8 cellular contexts compared by ENCODE assay signal in genomic region chr10:102245932-102246251, GRCh38. TPM values are rescaled to one million over a fixed set of nuclear protein-coding genes. Genes with fewer than 3 reads are reported as not detected.
DNase-seq lines count a peak whose midpoint lies in the region; ATAC-seq and TF ChIP-seq lines count a peak whose summit lies in the region.

No MANE protein-coding gene starts in this region.

- no peak for TF ChIP-seq CTCF in CD8-positive, alpha-beta T cell (IDR thresholded peaks at IDR 0.05)
- no peak for TF ChIP-seq CTCF in endodermal cell (conservative IDR thresholded peaks at IDR 0.05)

- peak overlapping the region; percentile 92 for H3K27ac Mint-ChIP-seq in CD8-positive, alpha-beta T cell
- peak overlapping the region; percentile 95 for H3K27ac Mint-ChIP-seq in endodermal cell

- H3K9ac ChIP-seq in NT2/D1 (ENCODE audit: insufficient read length, low read depth) (peak overlapping the region; percentile 85), endodermal cell (ENCODE audit: extremely low read depth, low read length, poor library complexity, severe bottlenecking) (peak overlapping the region; percentile 91)

- H3K4me1 Mint-ChIP-seq in CD8-positive, alpha-beta T cell (ENCODE audit: low read depth) = peaks cover 52% of the 10 kb centered on the region
- peaks cover 30% of the 10 kb centered on the region for H3K4me1 Mint-ChIP-seq in endodermal cell

- H3K27me3 ChIP-seq in CD8-positive, alpha-beta T cell (ENCODE audit: insufficient read depth, low read length) = peaks cover 9% of the 10 kb centered on the region
- peaks cover 24% of the 10 kb centered on the region for H3K27me3 ChIP-seq in NT2/D1 (ENCODE audit: insufficient read depth, insufficient read length)
- peaks cover 27% of the 10 kb centered on the region for H3K27me3 ChIP-seq in endodermal cell (ENCODE audit: control insufficient read depth, insufficient read depth, low read length, poor library complexity, severe bottlenecking)
- peaks cover 11% of the 10 kb centered on the region for H3K27me3 ChIP-seq in neuron (ENCODE audit: insufficient read depth, low read length)

- peaks cover 42% of the 10 kb centered on the region for H3K4me1 ChIP-seq in CD8-positive, alpha-beta T cell (ENCODE audit: insufficient read depth, low read length)
- H3K4me1 ChIP-seq in NT2/D1 (ENCODE audit: insufficient read depth, insufficient read length) (peaks cover 2% of the 10 kb centered on the region), endodermal cell (ENCODE audit: control insufficient read depth, insufficient read depth, low read length) (peaks cover 5% of the 10 kb centered on the region), neuron (ENCODE audit: insufficient read depth, low read length) (peaks cover 32% of the 10 kb centered on the region)

- H2AFZ ChIP-seq in neuron (ENCODE audit: low read depth, low read length) = peak overlapping the region; percentile 49

- no peaks in the 10 kb centered on the region for H3K36me3 ChIP-seq in CD8-positive, alpha-beta T cell (ENCODE audit: insufficient read depth, low read length)
- H3K36me3 ChIP-seq in NT2/D1 (ENCODE audit: insufficient read depth, insufficient read length, low read length) (peaks cover 8% of the 10 kb centered on the region), endodermal cell (ENCODE audit: control insufficient read depth, insufficient read depth, low read length) (peaks cover 13% of the 10 kb centered on the region), neuron (ENCODE audit: insufficient read depth, low read length) (peaks cover 6% of the 10 kb centered on the region)

- H3K27me3 Mint-ChIP-seq in CD8-positive, alpha-beta T cell (ENCODE audit: low read depth) = peaks cover 16% of the 10 kb centered on the region
- peaks cover 33% of the 10 kb centered on the region for H3K27me3 Mint-ChIP-seq in endodermal cell (ENCODE audit: insufficient read depth)

- peak overlapping the region; percentile 89 for H3K27ac ChIP-seq in CD8-positive, alpha-beta T cell (ENCODE audit: low read depth, low read length)
- peak overlapping the region; percentile 81 for H3K27ac ChIP-seq in endodermal cell (ENCODE audit: low read depth, low read length)

- peaks cover 18% of the 10 kb centered on the region for H3K36me3 Mint-ChIP-seq in CD8-positive, alpha-beta T cell
- H3K36me3 Mint-ChIP-seq in endodermal cell (ENCODE audit: low read depth) = peaks cover 3% of the 10 kb centered on the region

- no peaks in the 10 kb centered on the region for H3K9me3 Mint-ChIP-seq in CD8-positive, alpha-beta T cell
- H3K9me3 Mint-ChIP-seq in endodermal cell = no peaks in the 10 kb centered on the region

- POLR2A ChIA-PET in CD8-positive, alpha-beta T cell (lab: Charles Lee) = interaction anchor here (0.8 to 2.8 kb wide), 6 partner anchors 15 to 497 kb away, joined by 3 to 16 read pairs (median 4); partner anchors contain the start of gene WBP1L

- no peak for ATAC-seq in CD8-positive, alpha-beta T cell
- no peak for ATAC-seq in HG02840 (IDR thresholded peaks at IDR 0.05; ENCODE audit: low FRiP score, unreplicated experiment)

- intact Hi-C loops in CD8-positive, alpha-beta T cell (cut with DNase I, micrococcal nuclease) = loop anchor here (1.0 to 10.0 kb wide), 10 partner anchors 15 to 1119 kb away; partner anchors contain the start of genes ACTR1A (in 1 of the 2), BTRC (in 1 of the 2), LDB1 (in 1 of the 2) and NFKB2 (in 1 of the 2)

- H3K4me3 Mint-ChIP-seq in CD8-positive, alpha-beta T cell = peak overlapping the region; percentile 94
- H3K4me3 Mint-ChIP-seq in endodermal cell = peak overlapping the region; percentile 91

- no peaks in the 10 kb centered on the region for H3K9me3 ChIP-seq in CD8-positive, alpha-beta T cell (ENCODE audit: low read length)
- H3K9me3 ChIP-seq in NT2/D1 (ENCODE audit: insufficient read depth, low read length) (no peaks in the 10 kb centered on the region), endodermal cell (ENCODE audit: control insufficient read depth, low read length) (no peaks in the 10 kb centered on the region), neuron (ENCODE audit: low read length) (no peaks in the 10 kb centered on the region)

- WGBS in endodermal cell (ENCODE audit: insufficient coverage in 1 of 2, insufficient read length in 1 of 2), 2 experiments = 7 to 11% methylated on average over 3 to 4 of the region's 4 CpGs

- peak overlapping the region; percentile 82 for H3K4me3 ChIP-seq in CD8-positive, alpha-beta T cell (ENCODE audit: low read depth, low read length)
- H3K4me3 ChIP-seq in NT2/D1 (ENCODE audit: insufficient read length, low read depth) (peak overlapping the region; percentile 79), endodermal cell (ENCODE audit: low read length) (peak overlapping the region; percentile 100), neuron (ENCODE audit: low read length) (peak overlapping the region; percentile 73)

- no peak for DNase-seq in CD8-positive, alpha-beta T cell
- DNase-seq in NT2/D1 (ENCODE audit: low read depth, low spot score) = no peak
- DNase-seq in endodermal cell = no peak
- no peak for DNase-seq in NCI-H2029 treated with DMSO at 0.1 percent for 48 hours (lab: John Stamatoyannopoulos, UW)
- DNase-seq in NOMO-1 (lab: John Stamatoyannopoulos, UW; ENCODE audit: unreplicated experiment in 2 of 2) = no peak
- DNase-seq in SW 1271 (lab: John Stamatoyannopoulos, UW) = no peak

- CTCF ChIA-PET in CD8-positive, alpha-beta T cell (lab: Charles Lee) = interaction anchor here (0.8 to 13.6 kb wide), 3 partner anchors 11 to 106 kb away, joined by 3 to 92 read pairs (median 4); no protein-coding TSS in a partner anchor

RNA-seq across cellular contexts. Expression of gene GBF1, which starts 0.6 kb away (rescaled TPM):
- 10 to 100 TPM; 26.7 to 31.3 TPM for total RNA-seq in CD8-positive, alpha-beta T cell
- 10 to 100 TPM; 31.1 to 31.4 TPM for total RNA-seq in endodermal cell
- 31.7 TPM for polyA plus RNA-seq in endodermal cell (2013, experiment 1 of 2)
- polyA plus RNA-seq in endodermal cell (2013, experiment 2 of 2) = 31.5 TPM

RNA-seq across cellular contexts. Expression of gene PITX3, which starts 4.6 kb away (rescaled TPM):
- total RNA-seq in CD8-positive, alpha-beta T cell = not detected
- total RNA-seq in endodermal cell = not detected
- polyA plus RNA-seq in endodermal cell (2013, experiment 1 of 2) = 0.28 TPM
- polyA plus RNA-seq in endodermal cell (2013, experiment 2 of 2) = 0.58 TPM

RNA-seq across cellular contexts. Expression of gene ELOVL3, which starts 19.8 kb away (rescaled TPM):
- not detected for total RNA-seq in CD8-positive, alpha-beta T cell
- not detected for total RNA-seq in endodermal cell
- polyA plus RNA-seq in endodermal cell (2013, experiment 1 of 2) = 0.28 TPM
- polyA plus RNA-seq in endodermal cell (2013, experiment 2 of 2) = not detected
